In the genomic region with DNA sequence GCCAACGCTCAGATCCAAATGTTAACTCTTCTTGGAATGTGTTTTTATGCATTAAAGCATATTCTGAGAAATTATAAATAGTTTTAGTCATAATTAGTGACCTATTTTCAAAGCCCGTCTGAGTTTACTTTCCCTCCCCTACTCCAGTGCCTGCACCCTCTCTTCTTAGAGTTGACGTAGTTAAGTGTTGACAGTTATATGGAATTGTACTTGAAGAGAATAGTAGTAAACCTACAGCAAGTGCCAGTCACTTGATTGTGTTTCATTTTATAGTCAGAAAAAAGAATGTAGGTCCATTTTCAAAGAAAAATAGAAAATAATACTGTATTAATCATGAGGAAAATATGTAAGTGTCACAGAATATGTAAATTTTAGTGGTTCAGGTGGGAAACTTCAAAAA, we compare ENCODE assay signal across 3 cellular contexts.
"Had no signal": no experiment of that assay in that cellular context is flagged by ENCODE, and none has a peak within 500 bp of the region (broad histone marks: within the 10 kb centered on the region; RNA-seq: fewer than 3 reads in every experiment).

No MANE protein-coding gene starts in this region.

- H3K4me3 ChIP-seq: GM12878 had no signal

- DNase-seq: GDM1, GF-D8 had no signal

- ATAC-seq: GM12878 had no signal
